In the genomic region with DNA sequence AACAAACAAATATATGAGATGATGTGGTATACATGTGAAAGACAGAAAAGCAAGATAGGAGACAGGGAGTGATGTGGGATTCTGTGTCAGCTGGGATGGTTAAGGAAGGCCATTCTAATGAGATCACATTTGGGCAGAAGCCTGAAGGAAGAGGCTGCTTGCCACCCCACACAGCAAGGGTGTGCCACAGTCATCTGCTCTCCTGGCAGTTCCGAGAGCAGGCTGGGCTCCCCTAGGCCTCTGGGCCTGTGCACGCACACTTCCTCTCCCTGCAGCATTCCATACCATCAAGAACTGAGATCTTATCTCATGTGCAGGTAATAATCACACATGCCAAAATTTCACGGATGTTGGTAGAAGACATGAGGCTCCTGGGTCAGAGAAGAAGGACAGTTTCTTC, we compare ENCODE assay signal across 13 cellular contexts. TPM values are rescaled to one million over a fixed set of nuclear protein-coding genes. Genes with fewer than 3 reads are reported as not detected.
A peak's percentile ranks its signal among the peaks of the same experiment; 100 is the strongest.
DNase-seq lines count a peak whose midpoint lies in the region; ATAC-seq and TF ChIP-seq lines count a peak whose summit lies in the region.
"Had no signal": no experiment of that assay in that cellular context is flagged by ENCODE, and none has a peak within 500 bp of the region (broad histone marks: within the 10 kb centered on the region; RNA-seq: fewer than 3 reads in every experiment).

No MANE protein-coding gene starts in this region.

- TF ChIP-seq POLR2A in suprapubic skin (IDR thresholded peaks at IDR 0.05): no peak

- DNase-seq in H7 (peak; percentile 5), SK-N-SH (peak; percentile 44), foreskin fibroblast (peak; percentile 52 to 69), suprapubic skin (ENCODE audit: low spot score in 2 of 2) (peak in 1 of 2 donors; percentile 64), NAMALWA (ENCODE audit: low spot score) (no peak), D341Med (ENCODE audit: low spot score) (no peak)
- DNase-seq: kidney; NCI-H345; ovary; stimulated activated CD4-positive, alpha-beta T cell treated with anti-CD3 and anti-CD28 coated beads, Interleukin-4, amount 100 ng/mL, for 24 hours had no signal

- TF ChIP-seq RAD21 in SK-N-SH (IDR thresholded peaks at IDR 0.05; ENCODE audit: low read length): no peak

- H3K9ac ChIP-seq in SK-N-SH: no peak overlapping the region

- H2AFZ ChIP-seq in SK-N-SH (ENCODE audit: low read depth): no peak overlapping the region
- H2AFZ ChIP-seq: GM23338 had no signal

- no peak for TF ChIP-seq CTCF in SK-N-SH (IDR thresholded peaks at IDR 0.05)
- TF ChIP-seq CTCF in foreskin fibroblast (IDR thresholded peaks at IDR 0.05; ENCODE audit: low read depth, low read length): no peak
- TF ChIP-seq CTCF in suprapubic skin (IDR thresholded peaks at IDR 0.05): no peak

- H3K27ac ChIP-seq in SK-N-SH (ENCODE audit: low read depth in 2 of 2, low read length in 1 of 2) (peak overlapping the region; percentile 18 to 56; a peak in 3 of 4 replicates), suprapubic skin (peak overlapping the region; percentile 81)
- H3K27ac ChIP-seq: ovary, SK-N-MC had no signal

- POLR2A ChIA-PET in SK-N-SH (lab: Yijun Ruan, JAX): interaction anchor here (1.3 kb wide), 1 partner anchor 44 kb away, joined by 5 read pairs; a partner anchor contains a TSS

- H3F3A ChIP-seq in SK-N-SH (replicated peaks; ENCODE audit: insufficient read depth): peaks cover 8% of the 10 kb centered on the region

- no peaks in the 10 kb centered on the region for H3K9me2 ChIP-seq in SK-N-SH

- no peak for TF ChIP-seq EP300 in SK-N-SH (IDR thresholded peaks at IDR 0.05; ENCODE audit: borderline replicate concordance in 1 of 2, low read depth in 1 of 2, low read length in 1 of 2)
- TF ChIP-seq EP300 in suprapubic skin (IDR thresholded peaks at IDR 0.05): no peak

- no peaks in the 10 kb centered on the region for H3K36me3 ChIP-seq in H7 (replicated peaks; ENCODE audit: control insufficient read depth, insufficient read depth, low read length)
- H3K36me3 ChIP-seq in SK-N-SH (replicated peaks in 1 of 2; ENCODE audit: control insufficient read depth in 1 of 2, insufficient read depth in 2 of 2, low read length in 1 of 2): no peaks in the 10 kb centered on the region
- H3K36me3 ChIP-seq in suprapubic skin: no peaks in the 10 kb centered on the region
- H3K36me3 ChIP-seq: ovary had no signal

- WGBS in SK-N-SH (ENCODE audit: low lambda C conversion rate): 76% methylated on average over 3 of the region's 3 CpGs
- WGBS in suprapubic skin: 18% methylated on average over 3 of the region's 3 CpGs

- H3K79me2 ChIP-seq in SK-N-SH (ENCODE audit: insufficient read depth): no peaks in the 10 kb centered on the region

- H3K9me3 ChIP-seq in SK-N-SH: no peaks in the 10 kb centered on the region
- H3K9me3 ChIP-seq in suprapubic skin: no peaks in the 10 kb centered on the region
- H3K9me3 ChIP-seq: ovary had no signal

- ATAC-seq in HG03025 (IDR thresholded peaks at IDR 0.05; ENCODE audit: low FRiP score, unreplicated experiment): no peak
- ATAC-seq: GM23338 had no signal

- H3K4me1 ChIP-seq in SK-N-SH (ENCODE audit: control insufficient read depth in 1 of 2, insufficient read depth in 2 of 2, low read depth in 1 of 2, low read length in 1 of 2) (peaks cover 36 to 80% of the 10 kb centered on the region in 2 experiments), suprapubic skin (peaks cover 90% of the 10 kb centered on the region)

- H3K4me3 ChIP-seq in H7 (ENCODE audit: insufficient read depth, low read depth, low read length) (no peak overlapping the region), SK-N-SH (ENCODE audit: low read depth in 2 of 2, low read length in 1 of 2) (no peak overlapping the region), foreskin fibroblast (ENCODE audit: low read depth in 1 of 2, low read length in 2 of 2) (no peak overlapping the region), suprapubic skin (no peak overlapping the region)
- H3K4me3 ChIP-seq: GM23338, ovary, SK-N-MC had no signal

- H3K4me2 ChIP-seq in SK-N-SH: peak overlapping the region; percentile 13; the same call in 1 of the 2 replicates
- H3K4me2 ChIP-seq: GM23338 had no signal

- H4K20me1 ChIP-seq in SK-N-SH (ENCODE audit: insufficient read depth): no peaks in the 10 kb centered on the region

- no peaks in the 10 kb centered on the region for H3K27me3 ChIP-seq in H7 (ENCODE audit: control insufficient read depth, insufficient read depth, low read length)
- no peaks in the 10 kb centered on the region for H3K27me3 ChIP-seq in SK-N-SH (ENCODE audit: insufficient read depth)
- H3K27me3 ChIP-seq in suprapubic skin: no peaks in the 10 kb centered on the region
- H3K27me3 ChIP-seq: ovary had no signal

- CTCF ChIA-PET in SK-N-SH (lab: Yijun Ruan, JAX): interaction anchor here (1.2 to 9.0 kb wide), 4 partner anchors 11 to 83 kb away, joined by 3 to 109 read pairs (median 40); no protein-coding TSS in a partner anchor

TF ChIP-seq in SK-N-SH, 30 proteins besides CTCF, POLR2A, EP300 and RAD21:
- TF ChIP-seq MXI1 (IDR thresholded peaks at IDR 0.05; ENCODE audit: low read depth, low read length) (no peak), TEAD4 (IDR thresholded peaks at IDR 0.05; ENCODE audit: borderline replicate concordance, insufficient read depth) (peak; percentile 31; the same call in 1 of the 2 replicates), YY1 (IDR thresholded peaks at IDR 0.05; ENCODE audit: low read depth) (no peak), TCF12 (IDR thresholded peaks at IDR 0.05) (peak; percentile 68), GATA2 (CRISPR knock-in tag; IDR thresholded peaks at IDR 0.05) (peak; percentile 61), GABPA (IDR thresholded peaks at IDR 0.05; ENCODE audit: low read depth) (0 out of 2 replicates have a peak, but pooled peaks have one; percentile 24), NFIC (IDR thresholded peaks at IDR 0.05; ENCODE audit: borderline replicate concordance) (peak; percentile 80), RCOR1 (IDR thresholded peaks at IDR 0.05; ENCODE audit: low read length) (no peak)
- TF ChIP-seq, protein P1, sequence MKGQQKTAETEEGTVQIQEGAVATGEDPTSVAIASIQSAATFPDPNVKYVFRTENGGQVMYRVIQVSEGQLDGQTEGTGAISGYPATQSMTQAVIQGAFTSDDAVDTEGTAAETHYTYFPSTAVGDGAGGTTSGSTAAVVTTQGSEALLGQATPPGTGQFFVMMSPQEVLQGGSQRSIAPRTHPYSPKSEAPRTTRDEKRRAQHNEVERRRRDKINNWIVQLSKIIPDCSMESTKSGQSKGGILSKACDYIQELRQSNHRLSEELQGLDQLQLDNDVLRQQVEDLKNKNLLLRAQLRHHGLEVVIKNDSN (IDR thresholded peaks at IDR 0.05; ENCODE audit: borderline replicate concordance, low read depth): peak; percentile 51; the same call in 1 of the 2 replicates
- TF ChIP-seq, protein P2, sequence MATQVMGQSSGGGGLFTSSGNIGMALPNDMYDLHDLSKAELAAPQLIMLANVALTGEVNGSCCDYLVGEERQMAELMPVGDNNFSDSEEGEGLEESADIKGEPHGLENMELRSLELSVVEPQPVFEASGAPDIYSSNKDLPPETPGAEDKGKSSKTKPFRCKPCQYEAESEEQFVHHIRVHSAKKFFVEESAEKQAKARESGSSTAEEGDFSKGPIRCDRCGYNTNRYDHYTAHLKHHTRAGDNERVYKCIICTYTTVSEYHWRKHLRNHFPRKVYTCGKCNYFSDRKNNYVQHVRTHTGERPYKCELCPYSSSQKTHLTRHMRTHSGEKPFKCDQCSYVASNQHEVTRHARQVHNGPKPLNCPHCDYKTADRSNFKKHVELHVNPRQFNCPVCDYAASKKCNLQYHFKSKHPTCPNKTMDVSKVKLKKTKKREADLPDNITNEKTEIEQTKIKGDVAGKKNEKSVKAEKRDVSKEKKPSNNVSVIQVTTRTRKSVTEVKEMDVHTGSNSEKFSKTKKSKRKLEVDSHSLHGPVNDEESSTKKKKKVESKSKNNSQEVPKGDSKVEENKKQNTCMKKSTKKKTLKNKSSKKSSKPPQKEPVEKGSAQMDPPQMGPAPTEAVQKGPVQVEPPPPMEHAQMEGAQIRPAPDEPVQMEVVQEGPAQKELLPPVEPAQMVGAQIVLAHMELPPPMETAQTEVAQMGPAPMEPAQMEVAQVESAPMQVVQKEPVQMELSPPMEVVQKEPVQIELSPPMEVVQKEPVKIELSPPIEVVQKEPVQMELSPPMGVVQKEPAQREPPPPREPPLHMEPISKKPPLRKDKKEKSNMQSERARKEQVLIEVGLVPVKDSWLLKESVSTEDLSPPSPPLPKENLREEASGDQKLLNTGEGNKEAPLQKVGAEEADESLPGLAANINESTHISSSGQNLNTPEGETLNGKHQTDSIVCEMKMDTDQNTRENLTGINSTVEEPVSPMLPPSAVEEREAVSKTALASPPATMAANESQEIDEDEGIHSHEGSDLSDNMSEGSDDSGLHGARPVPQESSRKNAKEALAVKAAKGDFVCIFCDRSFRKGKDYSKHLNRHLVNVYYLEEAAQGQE (IDR thresholded peaks at IDR 0.05; ENCODE audit: low read depth, low read length): no peak
- TF ChIP-seq, protein P3, sequence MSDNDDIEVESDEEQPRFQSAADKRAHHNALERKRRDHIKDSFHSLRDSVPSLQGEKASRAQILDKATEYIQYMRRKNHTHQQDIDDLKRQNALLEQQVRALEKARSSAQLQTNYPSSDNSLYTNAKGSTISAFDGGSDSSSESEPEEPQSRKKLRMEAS (IDR thresholded peaks at IDR 0.05; ENCODE audit: low read depth): peak; percentile 79
- TF ChIP-seq, protein P4, sequence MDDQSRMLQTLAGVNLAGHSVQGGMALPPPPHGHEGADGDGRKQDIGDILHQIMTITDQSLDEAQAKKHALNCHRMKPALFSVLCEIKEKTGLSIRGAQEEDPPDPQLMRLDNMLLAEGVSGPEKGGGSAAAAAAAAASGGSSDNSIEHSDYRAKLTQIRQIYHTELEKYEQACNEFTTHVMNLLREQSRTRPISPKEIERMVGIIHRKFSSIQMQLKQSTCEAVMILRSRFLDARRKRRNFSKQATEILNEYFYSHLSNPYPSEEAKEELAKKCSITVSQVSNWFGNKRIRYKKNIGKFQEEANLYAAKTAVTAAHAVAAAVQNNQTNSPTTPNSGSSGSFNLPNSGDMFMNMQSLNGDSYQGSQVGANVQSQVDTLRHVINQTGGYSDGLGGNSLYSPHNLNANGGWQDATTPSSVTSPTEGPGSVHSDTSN (IDR thresholded peaks at IDR 0.05): peak; percentile 42; the same call in 1 of the 2 replicates

RNA-seq across cellular contexts. Expression of a gene that starts 43.1 kb away (rescaled TPM):
- 25.2 and 30.7 TPM in 2 replicates for total RNA-seq in H7 (2014; rRNA removed; shearing (Covaris generic))
- polyA plus RNA-seq in SK-N-SH (2012; rRNA removed): 72.4 and 98.7 TPM in 2 replicates
- polyA plus RNA-seq in SK-N-SH (2012; cell fraction: cytosol; rRNA removed): 120 and 138 TPM in 2 replicates
- polyA plus RNA-seq in SK-N-SH (2012; cell fraction: nucleus; rRNA removed): 14.7 and 39.4 TPM in 2 replicates
- 100 to 1,000 TPM in 2 of 4 donors, 10 to 100 TPM in 2; 71.3 to 115 (median 99.3) TPM for total RNA-seq in suprapubic skin

Comparison
In these comparisons a context has a peak if more than half of its experiments do, and no peak if none do; other contexts are left out.
1. DNase-seq: peak in H7 (single experiment), SK-N-SH (single experiment) and foreskin fibroblast (2 of 2); none in NAMALWA (single experiment) and D341Med (single experiment).